In genomic region chr10:7817576-7817975, GRCh38 we compare ENCODE assay signal across 8 cellular contexts. TPM values are rescaled to one million over a fixed set of nuclear protein-coding genes. Genes with fewer than 3 reads are reported as not detected.
DNase-seq lines count a peak whose midpoint lies in the region; ATAC-seq and TF ChIP-seq lines count a peak whose summit lies in the region.

No MANE protein-coding gene starts in this region.

- H4K20me1 ChIP-seq in BLaER1 treated with 17β-estradiol and CSF1 and Interleukin-3, amounts not matched to agents 10 nM and 100 nM = peaks cover 0 to 39% (median 16%) of the 10 kb centered on the region in 11 experiments; a peak in 11 of 22 replicates

- peak overlapping the region in 1 of 3 experiments; percentile 26 for H3K27ac Mint-ChIP-seq in nephron

- no peak for DNase-seq in LNCaP clone FGC (ENCODE audit: low read depth)
- no peak for DNase-seq in dorsolateral prefrontal cortex
- no peak for DNase-seq in NCI-H1694 (lab: John Stamatoyannopoulos, UW)

- peaks cover 10% of the 10 kb centered on the region for H3K4me1 Mint-ChIP-seq in nephron

- H3K4me3 Mint-ChIP-seq in nephron = peak overlapping the region; percentile 96 to 99 (median 96)

- H3K9me3 Mint-ChIP-seq in nephron = no peaks in the 10 kb centered on the region

- no peaks in the 10 kb centered on the region for H3K27me3 ChIP-seq in BLaER1 treated with 17β-estradiol and CSF1 and Interleukin-3, amounts not matched to agents 10 nM and 100 nM
- no peaks in the 10 kb centered on the region for H3K27me3 ChIP-seq in dorsolateral prefrontal cortex

- H3K27ac ChIP-seq in BLaER1 treated with 17β-estradiol and CSF1 and Interleukin-3, amounts not matched to agents 10 nM and 100 nM = peak overlapping the region in 4 of 11 experiments; percentile 72 to 86 (median 81); a peak in 4 of 22 replicates
- H3K27ac ChIP-seq in dorsolateral prefrontal cortex = peak overlapping the region in 4 of 59 donors; percentile 1 to 89 (median 75)

- ATAC-seq in GM21717 (IDR thresholded peaks at IDR 0.05; ENCODE audit: unreplicated experiment) (no peak), GM18511 (IDR thresholded peaks at IDR 0.05; ENCODE audit: unreplicated experiment) (no peak), GM18867 (IDR thresholded peaks at IDR 0.05; ENCODE audit: unreplicated experiment) (no peak)

- H3K4me2 ChIP-seq in BLaER1 treated with 17β-estradiol and CSF1 and Interleukin-3, amounts not matched to agents 10 nM and 100 nM = peak overlapping the region; percentile 75 to 95 (median 86)

- H3K36me3 Mint-ChIP-seq in nephron (ENCODE audit: low read depth) = no peaks in the 10 kb centered on the region

- TF ChIP-seq CTCF in LNCaP clone FGC (IDR thresholded peaks at IDR 0.05; ENCODE audit: control insufficient read depth, extremely low read depth, insufficient read depth) (no peak), dorsolateral prefrontal cortex (IDR thresholded peaks at IDR 0.05 in 54 of 56, conservative IDR thresholded peaks at IDR 0.05 in 2 of 56; ENCODE audit: low read depth in 1 of 56, partially characterized antibody in 56 of 56) (no peak), nephron (IDR thresholded peaks at IDR 0.05; ENCODE audit: unreplicated experiment in 3 of 3) (no peak)

- peak overlapping the region; percentile 96 to 100 (median 100) for H3K4me3 ChIP-seq in BLaER1 treated with 17β-estradiol and CSF1 and Interleukin-3, amounts not matched to agents 10 nM and 100 nM
- H3K4me3 ChIP-seq in LNCaP clone FGC (ENCODE audit: low read depth, low read length) = peak overlapping the region; percentile 91
- peak overlapping the region; percentile 72 to 100 (median 98) for H3K4me3 ChIP-seq in dorsolateral prefrontal cortex

- H3K9ac ChIP-seq in BLaER1 treated with 17β-estradiol and CSF1 and Interleukin-3, amounts not matched to agents 10 nM and 100 nM = peak overlapping the region in 9 of 11 experiments; percentile 81 to 92 (median 90); a peak in 14 of 22 replicates

- H3K9me3 ChIP-seq in BLaER1 treated with 17β-estradiol and CSF1 and Interleukin-3, amounts not matched to agents 10 nM and 100 nM (replicated peaks in 1 of 11) = no peaks in the 10 kb centered on the region

- peaks cover 15 to 31% (median 19%) of the 10 kb centered on the region in 10 experiments for H3K4me1 ChIP-seq in BLaER1 treated with 17β-estradiol and CSF1 and Interleukin-3, amounts not matched to agents 10 nM and 100 nM

- peaks cover 28% of the 10 kb centered on the region for H3K27me3 Mint-ChIP-seq in nephron (ENCODE audit: low read depth)

- peaks cover 4 to 24% (median 18%) of the 10 kb centered on the region in 11 experiments; a peak in 17 of 22 replicates for H3K36me3 ChIP-seq in BLaER1 treated with 17β-estradiol and CSF1 and Interleukin-3, amounts not matched to agents 10 nM and 100 nM

- intact Hi-C loops in dorsolateral prefrontal cortex (cut with DNase I) = loop anchor here in 1 of 2 donors (5.0 kb wide), 2 partner anchors 130 to 290 kb away; no protein-coding TSS in a partner anchor

RNA-seq across cellular contexts. Expression of gene TAF3, which starts 0.7 kb away (rescaled TPM):
- total RNA-seq in dorsolateral prefrontal cortex = 10 to 100 TPM in 119 of 120 experiments, 1 to 10 TPM in 1; 9.9 to 18.7 (median 13.5) TPM

RNA-seq across cellular contexts. Expression of gene ATP5F1C, which starts 29.6 kb away (rescaled TPM):
- total RNA-seq in dorsolateral prefrontal cortex = 100 to 1,000 TPM; 109 to 282 (median 209) TPM

RNA-seq across cellular contexts. Expression of gene KIN, which starts 29.8 kb away (rescaled TPM):
- total RNA-seq in dorsolateral prefrontal cortex = 10 to 100 TPM in 104 of 120 experiments, 1 to 10 TPM in 16; 6.3 to 21.7 (median 12.2) TPM
